Comparison of ENCODE assay signal across 1 cellular context in genomic region chr18:23541349-23542093, GRCh38.
TF ChIP-seq lines count a peak whose summit lies in the region.

No MANE protein-coding gene starts in this region.

TF ChIP-seq in K562, 482 proteins besides CTCF, POLR2A, EP300 and RAD21:
- TF ChIP-seq MBD2 (IDR thresholded peaks at IDR 0.05; ENCODE audit: borderline replicate concordance, low read depth) (no peak), ZBTB26 (CRISPR knock-in tag; IDR thresholded peaks at IDR 0.05) (no peak), ZEB2 (IDR thresholded peaks at IDR 0.05) (no peak), MCM5 (IDR thresholded peaks at IDR 0.05; ENCODE audit: low read depth) (no peak), PML (IDR thresholded peaks at IDR 0.05; ENCODE audit: low read length) (no peak), MAZ (CRISPR knock-in tag; conservative IDR thresholded peaks at IDR 0.05 in 1 of 2, IDR thresholded peaks at IDR 0.05 in 1 of 2) (no peak), HDGF (IDR thresholded peaks at IDR 0.05) (no peak), RBM34 (IDR thresholded peaks at IDR 0.05; ENCODE audit: borderline replicate concordance, insufficient read depth, low read length) (no peak), MCM2 (IDR thresholded peaks at IDR 0.05; ENCODE audit: low read depth) (no peak), PCBP1 (IDR thresholded peaks at IDR 0.05; ENCODE audit: low read depth, low read length, poor library complexity, severe bottlenecking) (no peak), TGIF2 (CRISPR knock-in tag; IDR thresholded peaks at IDR 0.05) (0 out of 2 replicates have a peak, but pooled peaks have one; percentile 46), E4F1 (CRISPR knock-in tag; IDR thresholded peaks at IDR 0.05; ENCODE audit: borderline replicate concordance) (no peak), MAFK (IDR thresholded peaks at IDR 0.05; ENCODE audit: low read length) (no peak), GTF2E2 (tag; IDR thresholded peaks at IDR 0.05) (peak; percentile 50; the same call in 1 of the 2 replicates), NCOA2 (IDR thresholded peaks at IDR 0.05; ENCODE audit: partially characterized antibody in 2 of 2) (no peak), ZNF436 (CRISPR knock-in tag; IDR thresholded peaks at IDR 0.05) (no peak), FOXP1 (CRISPR knock-in tag; IDR thresholded peaks at IDR 0.05) (0 out of 2 replicates have a peak, but pooled peaks have one; percentile 40), ZNF507 (tag; conservative IDR thresholded peaks at IDR 0.05) (no peak), MAFF (IDR thresholded peaks at IDR 0.05; ENCODE audit: low read length) (no peak), MCM7 (IDR thresholded peaks at IDR 0.05) (no peak), SMARCA5 (IDR thresholded peaks at IDR 0.05) (no peak)
- TF ChIP-seq, protein P1, sequence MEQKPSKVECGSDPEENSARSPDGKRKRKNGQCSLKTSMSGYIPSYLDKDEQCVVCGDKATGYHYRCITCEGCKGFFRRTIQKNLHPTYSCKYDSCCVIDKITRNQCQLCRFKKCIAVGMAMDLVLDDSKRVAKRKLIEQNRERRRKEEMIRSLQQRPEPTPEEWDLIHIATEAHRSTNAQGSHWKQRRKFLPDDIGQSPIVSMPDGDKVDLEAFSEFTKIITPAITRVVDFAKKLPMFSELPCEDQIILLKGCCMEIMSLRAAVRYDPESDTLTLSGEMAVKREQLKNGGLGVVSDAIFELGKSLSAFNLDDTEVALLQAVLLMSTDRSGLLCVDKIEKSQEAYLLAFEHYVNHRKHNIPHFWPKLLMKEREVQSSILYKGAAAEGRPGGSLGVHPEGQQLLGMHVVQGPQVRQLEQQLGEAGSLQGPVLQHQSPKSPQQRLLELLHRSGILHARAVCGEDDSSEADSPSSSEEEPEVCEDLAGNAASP (IDR thresholded peaks at IDR 0.05) = no peak
- TF ChIP-seq, protein P2, sequence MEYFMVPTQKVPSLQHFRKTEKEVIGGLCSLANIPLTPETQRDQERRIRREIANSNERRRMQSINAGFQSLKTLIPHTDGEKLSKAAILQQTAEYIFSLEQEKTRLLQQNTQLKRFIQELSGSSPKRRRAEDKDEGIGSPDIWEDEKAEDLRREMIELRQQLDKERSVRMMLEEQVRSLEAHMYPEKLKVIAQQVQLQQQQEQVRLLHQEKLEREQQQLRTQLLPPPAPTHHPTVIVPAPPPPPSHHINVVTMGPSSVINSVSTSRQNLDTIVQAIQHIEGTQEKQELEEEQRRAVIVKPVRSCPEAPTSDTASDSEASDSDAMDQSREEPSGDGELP (CRISPR knock-in tag; IDR thresholded peaks at IDR 0.05; ENCODE audit: borderline replicate concordance) = no peak
- TF ChIP-seq, protein P3, sequence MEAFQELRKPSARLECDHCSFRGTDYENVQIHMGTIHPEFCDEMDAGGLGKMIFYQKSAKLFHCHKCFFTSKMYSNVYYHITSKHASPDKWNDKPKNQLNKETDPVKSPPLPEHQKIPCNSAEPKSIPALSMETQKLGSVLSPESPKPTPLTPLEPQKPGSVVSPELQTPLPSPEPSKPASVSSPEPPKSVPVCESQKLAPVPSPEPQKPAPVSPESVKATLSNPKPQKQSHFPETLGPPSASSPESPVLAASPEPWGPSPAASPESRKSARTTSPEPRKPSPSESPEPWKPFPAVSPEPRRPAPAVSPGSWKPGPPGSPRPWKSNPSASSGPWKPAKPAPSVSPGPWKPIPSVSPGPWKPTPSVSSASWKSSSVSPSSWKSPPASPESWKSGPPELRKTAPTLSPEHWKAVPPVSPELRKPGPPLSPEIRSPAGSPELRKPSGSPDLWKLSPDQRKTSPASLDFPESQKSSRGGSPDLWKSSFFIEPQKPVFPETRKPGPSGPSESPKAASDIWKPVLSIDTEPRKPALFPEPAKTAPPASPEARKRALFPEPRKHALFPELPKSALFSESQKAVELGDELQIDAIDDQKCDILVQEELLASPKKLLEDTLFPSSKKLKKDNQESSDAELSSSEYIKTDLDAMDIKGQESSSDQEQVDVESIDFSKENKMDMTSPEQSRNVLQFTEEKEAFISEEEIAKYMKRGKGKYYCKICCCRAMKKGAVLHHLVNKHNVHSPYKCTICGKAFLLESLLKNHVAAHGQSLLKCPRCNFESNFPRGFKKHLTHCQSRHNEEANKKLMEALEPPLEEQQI (IDR thresholded peaks at IDR 0.05) = no peak
- TF ChIP-seq, protein P4, sequence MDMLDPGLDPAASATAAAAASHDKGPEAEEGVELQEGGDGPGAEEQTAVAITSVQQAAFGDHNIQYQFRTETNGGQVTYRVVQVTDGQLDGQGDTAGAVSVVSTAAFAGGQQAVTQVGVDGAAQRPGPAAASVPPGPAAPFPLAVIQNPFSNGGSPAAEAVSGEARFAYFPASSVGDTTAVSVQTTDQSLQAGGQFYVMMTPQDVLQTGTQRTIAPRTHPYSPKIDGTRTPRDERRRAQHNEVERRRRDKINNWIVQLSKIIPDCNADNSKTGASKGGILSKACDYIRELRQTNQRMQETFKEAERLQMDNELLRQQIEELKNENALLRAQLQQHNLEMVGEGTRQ (CRISPR knock-in tag; IDR thresholded peaks at IDR 0.05) = no peak
